In the genomic region with DNA sequence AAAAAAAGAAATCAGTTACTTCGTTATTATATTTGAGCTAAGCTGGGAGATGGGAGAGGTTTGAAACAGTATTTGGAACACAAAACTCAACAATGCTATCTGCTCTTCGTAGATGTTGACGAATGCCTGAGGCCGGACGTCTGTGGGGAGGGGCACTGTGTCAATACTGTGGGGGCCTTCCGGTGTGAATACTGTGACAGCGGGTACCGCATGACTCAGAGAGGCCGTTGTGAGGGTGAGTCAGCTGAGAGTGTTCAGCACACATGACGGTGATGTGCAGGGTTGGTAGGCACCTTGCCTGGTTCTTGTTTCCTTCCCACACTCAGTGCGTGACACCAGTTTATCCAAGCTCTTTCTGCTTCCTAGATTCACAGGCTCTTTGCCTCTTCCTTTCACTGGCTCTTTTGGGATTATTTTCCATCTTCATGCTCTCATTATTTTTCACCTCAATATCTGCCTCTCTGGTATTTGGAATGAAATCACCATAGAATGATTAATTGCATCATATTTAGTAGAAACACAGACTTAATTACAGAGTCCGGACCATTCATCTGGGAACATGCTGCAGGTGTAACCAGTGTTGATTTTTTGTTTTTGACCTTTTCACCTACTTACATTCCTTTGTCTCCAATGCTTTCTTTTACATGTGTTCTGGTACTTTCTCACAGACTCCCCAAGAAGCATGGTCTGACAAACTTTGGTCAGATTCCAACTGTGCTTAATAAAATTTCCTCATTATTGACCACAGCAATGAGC, we compare ENCODE assay signal across 8 cellular contexts.
DNase-seq lines count a peak whose midpoint lies in the region; ATAC-seq lines count a peak whose summit lies in the region.

No MANE protein-coding gene starts in this region.

- H3K36me3 Mint-ChIP-seq in activated CD4-positive, alpha-beta T cell treated with anti-CD3 and anti-CD28 coated beads, Interleukin-2, amount 10 ng/mL, durations not matched to agents 24 days and 14 days (ENCODE audit: low read depth), result no peaks in the 10 kb centered on the region
- H3K36me3 Mint-ChIP-seq in stimulated activated memory B cell treated with anti-CD40 and anti-IgM and Interleukin-4, amounts not matched to agents 10 μg/mL and 1 μg/mL and 100 μg/mL, for 72 hours, result no peaks in the 10 kb centered on the region

- no peak overlapping the region for H3K27ac Mint-ChIP-seq in activated CD4-positive, alpha-beta T cell treated with anti-CD3 and anti-CD28 coated beads, Interleukin-2, amount 10 ng/mL, durations not matched to agents 24 days and 14 days
- no peak overlapping the region for H3K27ac Mint-ChIP-seq in stimulated activated memory B cell treated with anti-CD40 and anti-IgM and Interleukin-4, amounts not matched to agents 10 μg/mL and 1 μg/mL and 100 μg/mL, for 72 hours

- ATAC-seq in left cardiac atrium (peak; percentile 81 to 89), HG03025 (IDR thresholded peaks at IDR 0.05; ENCODE audit: low FRiP score, unreplicated experiment) (no peak)
- ATAC-seq in stimulated activated memory B cell treated with anti-CD40 and anti-IgM and Interleukin-4, amounts not matched to agents 10 μg/mL and 1 μg/mL and 100 μg/mL, for 72 hours, result peak; percentile 47

- peak; percentile 18 to 34 for DNase-seq in activated CD4-positive, alpha-beta T cell treated with anti-CD3 and anti-CD28 coated beads for 4 hours
- no peak for DNase-seq in activated CD4-positive, alpha-beta T cell treated with anti-CD3 and anti-CD28 coated beads, Interleukin-2, amount 10 ng/mL, durations not matched to agents 24 days and 14 days
- peak; percentile 5 for DNase-seq in activated CD8-positive, alpha-beta memory T cell treated with anti-CD3 and anti-CD28 coated beads, Interleukin-2, amount 50 U/mL, for 1 hour (ENCODE audit: extremely low read depth)
- DNase-seq in left cardiac atrium, result peak; percentile 75
- DNase-seq in CD1c-positive myeloid dendritic cell (ENCODE audit: extremely low spot score), result no peak
- DNase-seq in NCI-H2107 (lab: John Stamatoyannopoulos, UW), result no peak

- H3K9me3 Mint-ChIP-seq in activated CD4-positive, alpha-beta T cell treated with anti-CD3 and anti-CD28 coated beads, Interleukin-2, amount 10 ng/mL, durations not matched to agents 24 days and 14 days, result no peaks in the 10 kb centered on the region
- H3K9me3 Mint-ChIP-seq in stimulated activated memory B cell treated with anti-CD40 and anti-IgM and Interleukin-4, amounts not matched to agents 10 μg/mL and 1 μg/mL and 100 μg/mL, for 72 hours, result no peaks in the 10 kb centered on the region

- peaks cover 2% of the 10 kb centered on the region for H3K4me1 Mint-ChIP-seq in activated CD4-positive, alpha-beta T cell treated with anti-CD3 and anti-CD28 coated beads, Interleukin-2, amount 10 ng/mL, durations not matched to agents 24 days and 14 days
- H3K4me1 Mint-ChIP-seq in stimulated activated memory B cell treated with anti-CD40 and anti-IgM and Interleukin-4, amounts not matched to agents 10 μg/mL and 1 μg/mL and 100 μg/mL, for 72 hours, result peaks cover 14% of the 10 kb centered on the region

- peaks cover 11% of the 10 kb centered on the region for H3K27me3 Mint-ChIP-seq in activated CD4-positive, alpha-beta T cell treated with anti-CD3 and anti-CD28 coated beads, Interleukin-2, amount 10 ng/mL, durations not matched to agents 24 days and 14 days
- peaks cover 31% of the 10 kb centered on the region for H3K27me3 Mint-ChIP-seq in stimulated activated memory B cell treated with anti-CD40 and anti-IgM and Interleukin-4, amounts not matched to agents 10 μg/mL and 1 μg/mL and 100 μg/mL, for 72 hours

- H3K4me3 Mint-ChIP-seq in activated CD4-positive, alpha-beta T cell treated with anti-CD3 and anti-CD28 coated beads, Interleukin-2, amount 10 ng/mL, durations not matched to agents 24 days and 14 days, result no peak overlapping the region
- no peak overlapping the region for H3K4me3 Mint-ChIP-seq in stimulated activated memory B cell treated with anti-CD40 and anti-IgM and Interleukin-4, amounts not matched to agents 10 μg/mL and 1 μg/mL and 100 μg/mL, for 72 hours

- intact Hi-C loops in activated CD4-positive, alpha-beta T cell treated with anti-CD3 and anti-CD28 coated beads, Interleukin-2, amount 10 ng/mL, durations not matched to agents 24 days and 14 days (cut with micrococcal nuclease), result no loop called here
- intact Hi-C loops in left cardiac atrium (cut with DNase I), result loop anchor here in 1 of 2 donors (10.0 kb wide), 1 partner anchor 501 kb away; no protein-coding TSS in a partner anchor

Comparison
In these comparisons a context has a peak if more than half of its experiments do, and no peak if none do; other contexts are left out.
1. DNase-seq: peak in activated CD4-positive, alpha-beta T cell treated with anti-CD3 and anti-CD28 coated beads for 4 hours (2 of 2), activated CD8-positive, alpha-beta memory T cell treated with anti-CD3 and anti-CD28 coated beads, Interleukin-2, amount 50 U/mL, for 1 hour (single experiment) and left cardiac atrium (single experiment); none in activated CD4-positive, alpha-beta T cell treated with anti-CD3 and anti-CD28 coated beads, Interleukin-2, amount 10 ng/mL, durations not matched to agents 24 days and 14 days (single experiment), CD1c-positive myeloid dendritic cell (single experiment) and NCI-H2107 (single experiment).